Comparison of ENCODE assay signal across 1 cellular context in the genomic region with DNA sequence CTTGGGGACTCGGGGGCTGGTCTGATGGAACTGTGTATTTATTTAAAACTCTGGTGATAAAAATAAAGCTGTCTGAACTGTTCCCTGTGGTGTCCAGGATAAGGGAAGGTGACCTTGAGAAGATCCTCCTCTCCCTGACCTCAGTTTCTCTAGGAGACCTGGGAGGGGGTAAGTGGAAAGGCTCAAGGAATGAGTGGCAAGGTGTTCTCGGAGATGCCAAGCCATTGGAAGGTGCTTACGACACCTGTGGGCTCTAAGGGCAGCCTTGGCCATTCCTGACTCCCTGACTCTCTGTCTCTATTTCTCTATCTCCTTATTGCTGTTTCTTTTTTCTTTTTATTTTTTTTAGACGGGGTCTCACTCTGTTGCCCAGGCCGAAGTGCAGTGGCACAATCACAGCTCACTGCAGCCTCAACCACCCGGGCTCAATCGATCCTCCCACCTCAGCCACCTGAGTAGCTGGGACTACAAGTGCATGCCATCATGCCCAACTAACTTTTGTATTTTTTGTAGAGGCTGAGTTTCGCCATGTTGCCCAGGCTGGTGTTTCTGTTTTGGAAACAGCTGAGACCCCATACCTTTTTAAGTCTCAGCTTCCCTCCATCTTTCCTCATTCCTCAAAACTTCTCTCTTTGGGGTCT.
TF ChIP-seq lines count a peak whose summit lies in the region.

No MANE protein-coding gene starts in this region.

TF ChIP-seq in IMR-90, 13 proteins besides CTCF, POLR2A, EP300 and RAD21:
- no peak for TF ChIP-seq SMC3 (IDR thresholded peaks at IDR 0.05; ENCODE audit: low read depth, low read length)
- no peak for TF ChIP-seq NFE2L2 (IDR thresholded peaks at IDR 0.05; ENCODE audit: low read depth, low read length)
- no peak for TF ChIP-seq USF2 (IDR thresholded peaks at IDR 0.05; ENCODE audit: low read depth, low read length)
- no peak for TF ChIP-seq FOS (IDR thresholded peaks at IDR 0.05; ENCODE audit: low read depth, low read length)
- TF ChIP-seq ELK1 (IDR thresholded peaks at IDR 0.05; ENCODE audit: borderline replicate concordance, low read depth, low read length), result no peak
- no peak for TF ChIP-seq RFX5 (IDR thresholded peaks at IDR 0.05; ENCODE audit: low read depth, low read length)
- TF ChIP-seq MAZ (IDR thresholded peaks at IDR 0.05; ENCODE audit: borderline replicate concordance, low read depth, low read length), result no peak
- TF ChIP-seq MAFK (IDR thresholded peaks at IDR 0.05; ENCODE audit: low read depth, low read length), result no peak
- no peak for TF ChIP-seq MXI1 (IDR thresholded peaks at IDR 0.05; ENCODE audit: borderline replicate concordance, low read depth, low read length)
- TF ChIP-seq CEBPB (IDR thresholded peaks at IDR 0.05; ENCODE audit: low read depth, low read length), result no peak
- no peak for TF ChIP-seq CHD1 (IDR thresholded peaks at IDR 0.05; ENCODE audit: low read depth, low read length)
- TF ChIP-seq BHLHE40 (IDR thresholded peaks at IDR 0.05; ENCODE audit: low read depth, low read length), result no peak
- TF ChIP-seq RCOR1 (IDR thresholded peaks at IDR 0.05; ENCODE audit: insufficient replicate concordance, low read length), result no peak
